ENCODE assay signal across 8 cellular contexts in the genomic region with DNA sequence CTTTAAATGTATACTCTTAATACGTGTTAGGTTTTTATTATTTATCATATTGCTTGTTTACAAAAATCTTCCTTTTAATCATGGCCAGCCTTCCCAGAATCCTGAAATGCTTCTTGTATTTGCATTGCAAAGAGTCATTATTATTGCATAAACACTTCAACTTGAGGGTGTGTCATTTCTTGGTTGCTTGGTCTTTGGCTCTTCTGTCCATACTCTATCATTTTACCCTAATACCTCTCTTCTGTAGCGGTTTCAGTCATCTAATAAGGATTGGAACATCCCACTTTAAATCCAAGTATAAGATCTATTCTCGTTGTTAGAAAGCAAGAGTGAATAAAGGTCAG.
DNase-seq lines count a peak whose midpoint lies in the region; ATAC-seq and TF ChIP-seq lines count a peak whose summit lies in the region.

No MANE protein-coding gene starts in this region.

- H3K27ac ChIP-seq in left ventricle myocardium inferior (replicated peaks), result peak overlapping the region; percentile 61
- H3K27ac ChIP-seq in WERI-Rb-1, result no peak overlapping the region
- H3K27ac ChIP-seq in left lung, result no peak overlapping the region
- H3K27ac ChIP-seq in vagina, result peak overlapping the region; percentile 52

- CTCF ChIA-PET in activated CD8-positive, alpha-beta T cell treated with anti-CD3 and anti-CD28 coated beads for 36 hours (lab: Charles Lee), result interaction anchor here (0.6 to 2.8 kb wide), 6 partner anchors 17 to 326 kb away, joined by 3 to 15 read pairs (median 4); partner anchors contain the start of gene CACYBP

- H3K36me3 Mint-ChIP-seq in activated CD8-positive, alpha-beta T cell treated with anti-CD3 and anti-CD28 coated beads for 36 hours (ENCODE audit: low read depth), result no peaks in the 10 kb centered on the region

- intact Hi-C loops in left ventricle myocardium inferior (cut with micrococcal nuclease) (no loop called here), Right ventricle myocardium superior (cut with DNase I) (no loop called here), left lung (cut with DNase I) (no loop called here), vagina (cut with DNase I) (no loop called here)
- intact Hi-C loops in activated CD8-positive, alpha-beta T cell treated with anti-CD3 and anti-CD28 coated beads for 36 hours (cut with micrococcal nuclease), result no loop called here

- DNase-seq in left ventricle myocardium inferior (no peak), Right ventricle myocardium superior (no peak), WERI-Rb-1 (no peak), left lung (no peak), vagina (ENCODE audit: extremely low spot score in 2 of 2) (no peak), hypothalamus (lab: John Stamatoyannopoulos, UW) (no peak)
- DNase-seq in activated CD8-positive, alpha-beta T cell treated with anti-CD3 and anti-CD28 coated beads for 36 hours, result no peak

- H3K27me3 Mint-ChIP-seq in activated CD8-positive, alpha-beta T cell treated with anti-CD3 and anti-CD28 coated beads for 36 hours, result no peaks in the 10 kb centered on the region

- H3K4me1 ChIP-seq in left ventricle myocardium inferior (peaks cover 25% of the 10 kb centered on the region), left lung (peaks cover 0 to 21% of the 10 kb centered on the region in 2 donors), vagina (peaks cover 18% of the 10 kb centered on the region)

- H3K9me3 ChIP-seq in left ventricle myocardium inferior (replicated peaks) (no peaks in the 10 kb centered on the region), WERI-Rb-1 (ENCODE audit: severe bottlenecking) (no peaks in the 10 kb centered on the region), left lung (no peaks in the 10 kb centered on the region), vagina (no peaks in the 10 kb centered on the region)

- TF ChIP-seq CTCF in left ventricle myocardium inferior (IDR thresholded peaks at IDR 0.05; ENCODE audit: borderline replicate concordance) (no peak), WERI-Rb-1 (IDR thresholded peaks at IDR 0.05; ENCODE audit: low read depth, low read length) (no peak), left lung (IDR thresholded peaks at IDR 0.05) (no peak), vagina (IDR thresholded peaks at IDR 0.05) (no peak)
- no peak for TF ChIP-seq CTCF in activated CD8-positive, alpha-beta T cell treated with anti-CD3 and anti-CD28 coated beads for 36 hours (IDR thresholded peaks at IDR 0.05)

- POLR2A ChIA-PET in activated CD8-positive, alpha-beta T cell treated with anti-CD3 and anti-CD28 coated beads for 36 hours (lab: Charles Lee), result interaction anchor here (0.9 to 2.1 kb wide), 9 partner anchors 11 to 201 kb away, joined by 3 to 12 read pairs (median 5); partner anchors contain the start of gene CACYBP

- peaks cover 14% of the 10 kb centered on the region for H3K4me1 Mint-ChIP-seq in activated CD8-positive, alpha-beta T cell treated with anti-CD3 and anti-CD28 coated beads for 36 hours (ENCODE audit: low read depth)

- ATAC-seq in Right ventricle myocardium superior (ENCODE audit: poor library complexity), result no peak
- peak; percentile 46 for ATAC-seq in left lung
- no peak for ATAC-seq in HG03469 (IDR thresholded peaks at IDR 0.05; ENCODE audit: unreplicated experiment)
- no peak for ATAC-seq in activated CD8-positive, alpha-beta T cell treated with anti-CD3 and anti-CD28 coated beads for 36 hours

- TF ChIP-seq POLR2A in vagina (IDR thresholded peaks at IDR 0.05), result no peak

- H3K4me3 ChIP-seq in left ventricle myocardium inferior (peak overlapping the region; percentile 65), WERI-Rb-1 (ENCODE audit: low read depth, low read length) (peak overlapping the region; percentile 28), left lung (peak overlapping the region; percentile 2 to 42), vagina (peak overlapping the region; percentile 42 to 47)

- H3K36me3 ChIP-seq in left ventricle myocardium inferior, result no peaks in the 10 kb centered on the region
- no peaks in the 10 kb centered on the region for H3K36me3 ChIP-seq in WERI-Rb-1
- no peaks in the 10 kb centered on the region for H3K36me3 ChIP-seq in left lung
- H3K36me3 ChIP-seq in vagina, result no peaks in the 10 kb centered on the region

- H3K27me3 ChIP-seq in left ventricle myocardium inferior (ENCODE audit: low read depth) (no peaks in the 10 kb centered on the region), WERI-Rb-1 (ENCODE audit: insufficient read depth, low read depth, severe bottlenecking) (no peaks in the 10 kb centered on the region), left lung (no peaks in the 10 kb centered on the region), vagina (no peaks in the 10 kb centered on the region)

- no peaks in the 10 kb centered on the region for H3K9me3 Mint-ChIP-seq in activated CD8-positive, alpha-beta T cell treated with anti-CD3 and anti-CD28 coated beads for 36 hours

- no peak overlapping the region for H3K27ac Mint-ChIP-seq in activated CD8-positive, alpha-beta T cell treated with anti-CD3 and anti-CD28 coated beads for 36 hours

- H3K4me3 Mint-ChIP-seq in activated CD8-positive, alpha-beta T cell treated with anti-CD3 and anti-CD28 coated beads for 36 hours, result no peak overlapping the region

Comparison
In these comparisons a context has a peak if more than half of its experiments do, and no peak if none do; other contexts are left out.
1. H3K27ac ChIP-seq: peak in left ventricle myocardium inferior (single experiment) and vagina (single experiment); none in WERI-Rb-1 (single experiment) and left lung (0 of 2).
2. Peak in every context shown above with its lines, with median percentiles within 50 percentile points of each other: H3K4me3 ChIP-seq.